Comparison of ENCODE assay signal across 19 cellular contexts in genomic region chr20:61801065-61801360, GRCh38.
DNase-seq lines count a peak whose midpoint lies in the region; ATAC-seq, FAIRE-seq and TF ChIP-seq lines count a peak whose summit lies in the region.
"Had no signal": no experiment of that assay in that cellular context is flagged by ENCODE, and none has a peak within 500 bp of the region (broad histone marks: within the 10 kb centered on the region; RNA-seq: fewer than 3 reads in every experiment).

No MANE protein-coding gene starts in this region.

- H3K79me2 ChIP-seq in H1 (ENCODE audit: control insufficient read depth in 1 of 2, insufficient read depth in 2 of 2, low read length in 2 of 2): no peaks in the 10 kb centered on the region

- ATAC-seq in lower lobe of right lung (no peak), HG02981 (IDR thresholded peaks at IDR 0.05; ENCODE audit: unreplicated experiment) (no peak), HG02642 (IDR thresholded peaks at IDR 0.05; ENCODE audit: poor library complexity, unreplicated experiment) (no peak)
- ATAC-seq: HCT116 had no signal

- H2AK5ac ChIP-seq in H1 (ENCODE audit: low read depth, low read length): no peak overlapping the region

- H2BK20ac ChIP-seq in H1 (ENCODE audit: low read length): no peak overlapping the region

- H2AFZ ChIP-seq in H1 (ENCODE audit: low read length): no peak overlapping the region

- H2BK15ac ChIP-seq in H1 (ENCODE audit: low read length): no peak overlapping the region

- H3K4me2 ChIP-seq in BLaER1 treated with 17β-estradiol and CSF1 and Interleukin-3, amounts not matched to agents 10 nM and 100 nM: peak overlapping the region in 8 of 11 experiments; percentile 66 to 97 (median 84); a peak in 14 of 22 replicates
- no peak overlapping the region for H3K4me2 ChIP-seq in H1 (ENCODE audit: insufficient read depth in 1 of 2, low read depth in 2 of 2, low read length in 2 of 2)

- TF ChIP-seq EP300 in H1 (IDR thresholded peaks at IDR 0.05; ENCODE audit: borderline replicate concordance in 1 of 2, low read depth in 2 of 2, low read length in 2 of 2): no peak

- H2BK5ac ChIP-seq in H1 (ENCODE audit: low read depth, low read length): no peak overlapping the region

- TF ChIP-seq POLR2A in H1 (IDR thresholded peaks at IDR 0.05; ENCODE audit: control extremely low read depth in 1 of 2, low read depth in 2 of 2, low read length in 2 of 2) (no peak), spleen (IDR thresholded peaks at IDR 0.05) (no peak)

- H4K5ac ChIP-seq in H1 (ENCODE audit: insufficient read length, low read depth, low read length): no peak overlapping the region

- H4K20me1 ChIP-seq in BLaER1 treated with 17β-estradiol and CSF1 and Interleukin-3, amounts not matched to agents 10 nM and 100 nM: peaks cover 0 to 74% (median 33%) of the 10 kb centered on the region in 11 experiments; a peak in 17 of 22 replicates
- H4K20me1 ChIP-seq in H1 (replicated peaks in 1 of 2; ENCODE audit: control insufficient read depth in 1 of 2, insufficient read depth in 2 of 2, low read length in 2 of 2): peaks cover 0 to 2% of the 10 kb centered on the region in 2 experiments

- TF ChIP-seq RAD21 in H1 (IDR thresholded peaks at IDR 0.05 in 1 of 2, conservative IDR thresholded peaks at IDR 0.05 in 1 of 2; ENCODE audit: low read depth in 2 of 2, low read length in 2 of 2): no peak

- no peaks in the 10 kb centered on the region for H3K23me2 ChIP-seq in H1 (ENCODE audit: low read depth, low read length)

- no peak overlapping the region for H3K4me3 ChIP-seq in BLaER1 treated with 17β-estradiol and CSF1 and Interleukin-3, amounts not matched to agents 10 nM and 100 nM
- no peak overlapping the region for H3K4me3 ChIP-seq in H1 (ENCODE audit: extremely low read depth in 1 of 4, insufficient read depth in 2 of 4, low read depth in 3 of 4, low read length in 4 of 4)
- no peak overlapping the region for H3K4me3 ChIP-seq in lower lobe of right lung
- no peak overlapping the region for H3K4me3 ChIP-seq in spleen

- CTCF ChIA-PET in H1 (lab: Charles Lee; ENCODE audit: partially characterized antibody) (interaction anchor here (1.1 kb wide), 1 partner anchor 72 kb away, joined by 6 read pairs; no protein-coding TSS in a partner anchor), GM10248 (lab: Yijun Ruan, JAX) (no interaction called here)

- no peak overlapping the region for H3K18ac ChIP-seq in H1 (ENCODE audit: extremely low read depth, low read length)

- H3K9me3 ChIP-seq in BLaER1 treated with 17β-estradiol and CSF1 and Interleukin-3, amounts not matched to agents 10 nM and 100 nM (replicated peaks in 1 of 11): no peaks in the 10 kb centered on the region
- H3K9me3 ChIP-seq in H1 (ENCODE audit: insufficient read depth in 2 of 2, low read depth in 1 of 2, low read length in 1 of 2) (no peaks in the 10 kb centered on the region), lower lobe of right lung (no peaks in the 10 kb centered on the region), spleen (no peaks in the 10 kb centered on the region)

- H3K4me1 ChIP-seq in BLaER1 treated with 17β-estradiol and CSF1 and Interleukin-3, amounts not matched to agents 10 nM and 100 nM: peaks cover 27 to 100% (median 92%) of the 10 kb centered on the region in 10 experiments; a peak in 19 of 20 replicates
- H3K4me1 ChIP-seq in H1 (replicated peaks in 1 of 4; ENCODE audit: control insufficient read depth in 3 of 4, insufficient read depth in 4 of 4, low read length in 3 of 4) (peaks cover 0 to 3% (median under 1%) of the 10 kb centered on the region in 4 experiments; a peak in 3 of 7 replicates), lower lobe of right lung (no peaks in the 10 kb centered on the region), spleen (peaks cover 0 to 9% (median 0%) of the 10 kb centered on the region in 6 donors)

- 96% methylated on average over 6 of the region's 9 CpGs; no CpG with 5 or more reads in 1 of the 2 experiments for WGBS in H1 (ENCODE audit: extremely low coverage in 1 of 2, insufficient coverage in 1 of 2, insufficient read length in 1 of 2, insufficient replicate concordance in 2 of 2, low coverage in 1 of 2, low lambda C conversion rate in 2 of 2, missing lambda C conversion rate in 1 of 2), 2 experiments
- WGBS in spleen, 5 donors: 86 to 97% (median 90%) methylated on average over 9 of the region's 9 CpGs; no CpG with 5 or more reads in 1 of the 5 donors

- no peak overlapping the region for H2BK120ac ChIP-seq in H1 (replicated peaks; ENCODE audit: low read depth, low read length)

- POLR2A ChIA-PET in H1 (lab: Charles Lee; ENCODE audit: partially characterized antibody): no interaction called here
- POLR2A ChIA-PET in GM10248 (lab: Yijun Ruan, JAX): no interaction called here

- no peaks in the 10 kb centered on the region for H3K36me3 ChIP-seq in BLaER1 treated with 17β-estradiol and CSF1 and Interleukin-3, amounts not matched to agents 10 nM and 100 nM
- H3K36me3 ChIP-seq in H1 (ENCODE audit: control insufficient read depth in 2 of 4, insufficient read depth in 4 of 4, low read length in 3 of 4): no peaks in the 10 kb centered on the region
- no peaks in the 10 kb centered on the region for H3K36me3 ChIP-seq in lower lobe of right lung
- H3K36me3 ChIP-seq in spleen: no peaks in the 10 kb centered on the region

- H3K56ac ChIP-seq in H1 (replicated peaks; ENCODE audit: insufficient read length, low read depth, low read length): no peak overlapping the region

- FAIRE-seq in H1 (lab: Jason Lieb, UNC): no peak
- FAIRE-seq: D721Med, GM12891, GM18507 had no signal

- peaks cover 57 to 72% (median 65%) of the 10 kb centered on the region in 11 experiments for H3K27me3 ChIP-seq in BLaER1 treated with 17β-estradiol and CSF1 and Interleukin-3, amounts not matched to agents 10 nM and 100 nM
- peaks cover 0 to 3% (median 0%) of the 10 kb centered on the region in 4 experiments; a peak in 1 of 7 replicates for H3K27me3 ChIP-seq in H1 (replicated peaks in 1 of 4; ENCODE audit: control insufficient read depth in 3 of 4, extremely low read depth in 1 of 4, insufficient read depth in 3 of 4, low read length in 3 of 4)
- H3K27me3 ChIP-seq in lower lobe of right lung (ENCODE audit: low read depth): peaks cover 43% of the 10 kb centered on the region
- H3K27me3 ChIP-seq in spleen (replicated peaks in 1 of 7): peaks cover 0 to 67% (median 0%) of the 10 kb centered on the region in 7 donors

- H3K23ac ChIP-seq in H1 (ENCODE audit: insufficient read length): no peak overlapping the region

- no peak for TF ChIP-seq CTCF in H1 (IDR thresholded peaks at IDR 0.05; ENCODE audit: control extremely low read depth in 1 of 3, insufficient read depth in 1 of 3, low read depth in 1 of 3, low read length in 3 of 3)
- no peak for TF ChIP-seq CTCF in lower lobe of right lung (IDR thresholded peaks at IDR 0.05)
- TF ChIP-seq CTCF in spleen (IDR thresholded peaks at IDR 0.05 in 8 of 11, conservative IDR thresholded peaks at IDR 0.05 in 3 of 11): no peak
- no peak for TF ChIP-seq CTCF in GM10248 (IDR thresholded peaks at IDR 0.05; ENCODE audit: control extremely low read depth, extremely low read depth, low read depth, missing control alignments)

- peak overlapping the region; percentile 62; the same call in 1 of the 2 replicates for H4K8ac ChIP-seq in H1 (ENCODE audit: extremely low read depth, insufficient read depth, low read length)

- no peak overlapping the region for H3K9ac ChIP-seq in BLaER1 treated with 17β-estradiol and CSF1 and Interleukin-3, amounts not matched to agents 10 nM and 100 nM
- no peak overlapping the region for H3K9ac ChIP-seq in H1 (replicated peaks in 1 of 4; ENCODE audit: extremely low read depth in 1 of 4, low read depth in 3 of 4, low read length in 3 of 4)

- DNase-seq in H1 (ENCODE audit: low read depth in 1 of 2, low spot score in 2 of 2) (no peak), lower lobe of right lung (peak; percentile 36), spleen (peak; percentile 64), GM10248 (ENCODE audit: extremely low spot score) (no peak)
- DNase-seq: CD4-positive, alpha-beta T cell; CD8-positive, alpha-beta memory T cell; DMS 273 treated with DMSO at 0.1 percent for 48 hours; DMS79; EL; GDM1; GOT3; H9 had no signal

- no peak overlapping the region for H4K91ac ChIP-seq in H1 (replicated peaks; ENCODE audit: insufficient read length, low read length)

- H3K79me1 ChIP-seq in H1 (ENCODE audit: low read depth, low read length): no peaks in the 10 kb centered on the region

- H3K14ac ChIP-seq in H1 (ENCODE audit: insufficient read length): no peak overlapping the region

- intact Hi-C loops in lower lobe of right lung (cut with DNase I) (no loop called here), spleen (cut with DNase I; ENCODE audit: low total_unique reads) (no loop called here)

- no peak overlapping the region for H3K4ac ChIP-seq in H1 (replicated peaks; ENCODE audit: insufficient read length, low read depth, low read length)

- no peak overlapping the region for H3K27ac ChIP-seq in BLaER1 treated with 17β-estradiol and CSF1 and Interleukin-3, amounts not matched to agents 10 nM and 100 nM
- H3K27ac ChIP-seq in H1 (ENCODE audit: low read depth, low read length) (no peak overlapping the region), lower lobe of right lung (no peak overlapping the region), spleen (no peak overlapping the region)

- H2BK12ac ChIP-seq in H1 (ENCODE audit: low read depth, low read length): no peak overlapping the region

TF ChIP-seq in H1, 55 proteins besides CTCF, POLR2A, EP300 and RAD21 (continues in another document):
- TF ChIP-seq SUZ12 (IDR thresholded peaks at IDR 0.05; ENCODE audit: low read length) (no peak), ATF2 (IDR thresholded peaks at IDR 0.05; ENCODE audit: low read length) (no peak), GTF2F1 (IDR thresholded peaks at IDR 0.05; ENCODE audit: borderline replicate concordance, low read depth, low read length) (no peak), POU5F1 (IDR thresholded peaks at IDR 0.05; ENCODE audit: low read depth, low read length) (no peak), ZNF274 (IDR thresholded peaks at IDR 0.05; ENCODE audit: borderline replicate concordance, extremely low read depth, low read length) (no peak), CREB1 (IDR thresholded peaks at IDR 0.05) (no peak), CHD1 (IDR thresholded peaks at IDR 0.05; ENCODE audit: low read depth, low read length) (no peak), MAFK (IDR thresholded peaks at IDR 0.05; ENCODE audit: low read depth, low read length) (no peak), TEAD4 (IDR thresholded peaks at IDR 0.05; ENCODE audit: low read depth, low read length) (no peak), CBX8 (IDR thresholded peaks at IDR 0.05; ENCODE audit: borderline replicate concordance, low read depth, low read length) (no peak)

Comparison
In these comparisons a context has a peak if more than half of its experiments do, and no peak if none do; other contexts are left out.
1. H3K4me2 ChIP-seq: peak in BLaER1 treated with 17β-estradiol and CSF1 and Interleukin-3, amounts not matched to agents 10 nM and 100 nM (8 of 11); none in H1 (0 of 2).
2. DNase-seq: peak in lower lobe of right lung (single experiment) and spleen (single experiment); none in H1 (0 of 2) and GM10248 (single experiment).